Comparison of ENCODE assay signal across 21 cellular contexts in genomic region chr5:95832664-95833063, GRCh38. TPM values are rescaled to one million over a fixed set of nuclear protein-coding genes. Genes with fewer than 3 reads are reported as not detected.
DNase-seq lines count a peak whose midpoint lies in the region; ATAC-seq, FAIRE-seq and TF ChIP-seq lines count a peak whose summit lies in the region.
"Had no signal": no experiment of that assay in that cellular context is flagged by ENCODE, and none has a peak within 500 bp of the region (broad histone marks: within the 10 kb centered on the region; RNA-seq: fewer than 3 reads in every experiment).

No MANE protein-coding gene starts in this region.

- no peaks in the 10 kb centered on the region for H3K27me3 Mint-ChIP-seq in CD4-positive, alpha-beta memory T cell
- H3K27me3 Mint-ChIP-seq in mesothelial cell of epicardium (ENCODE audit: low read depth): no peaks in the 10 kb centered on the region
- H3K27me3 Mint-ChIP-seq: activated naive CD4-positive, alpha-beta T cell treated with anti-CD3 and anti-CD28 coated beads, Interleukin-2, amount 10 ng/mL, durations not matched to agents 7 days and 5 days; stimulated activated naive CD8-positive, alpha-beta T cell treated with anti-CD3 and anti-CD28 coated beads, Interleukin-15, amount 100 ng/mL, for 72 hours had no signal

- peaks cover 26 to 64% (median 48%) of the 10 kb centered on the region in 4 donors for H3K4me1 Mint-ChIP-seq in CD4-positive, alpha-beta memory T cell
- peaks cover 14% of the 10 kb centered on the region for H3K4me1 Mint-ChIP-seq in mesothelial cell of epicardium

- ATAC-seq in GM21360 (IDR thresholded peaks at IDR 0.05; ENCODE audit: unreplicated experiment): no peak
- ATAC-seq: foreskin keratinocyte; GM23338; Right ventricle myocardium inferior; stimulated activated naive CD8-positive, alpha-beta T cell treated with anti-CD3 and anti-CD28 coated beads, Interleukin-15, amount 100 ng/mL, for 72 hours had no signal

- H3K27ac ChIP-seq in CD4-positive, alpha-beta memory T cell (ENCODE audit: low read depth, low read length): no peak overlapping the region
- peak overlapping the region; percentile 99 for H3K27ac ChIP-seq in neutrophil
- H3K27ac ChIP-seq: foreskin keratinocyte, transverse colon had no signal

- no peaks in the 10 kb centered on the region for H3K27me3 ChIP-seq in CD4-positive, alpha-beta memory T cell (ENCODE audit: insufficient read depth, low read length)
- H3K27me3 ChIP-seq in bronchial epithelial cell (ENCODE audit: control insufficient read depth, insufficient read depth, low read length): no peaks in the 10 kb centered on the region
- no peaks in the 10 kb centered on the region for H3K27me3 ChIP-seq in neutrophil
- H3K27me3 ChIP-seq: foreskin keratinocyte, transverse colon had no signal

- peak overlapping the region; percentile 28 to 71 (median 53) for H3K4me3 Mint-ChIP-seq in CD4-positive, alpha-beta memory T cell
- H3K4me3 Mint-ChIP-seq in mesothelial cell of epicardium: no peak overlapping the region
- H3K4me3 Mint-ChIP-seq: GM23338 had no signal

- no peak for FAIRE-seq in bronchial epithelial cell (lab: Jason Lieb, UNC)

- DNase-seq in CD4-positive, alpha-beta memory T cell: no peak
- DNase-seq in HPDE6-E6E7 (ENCODE audit: extremely low spot score) (peak; percentile 34), bronchial epithelial cell (ENCODE audit: low read depth) (peak; percentile 89), mesothelial cell of epicardium (ENCODE audit: low spot score in 2 of 2, unreplicated experiment in 2 of 2) (no peak), H4 (ENCODE audit: low spot score) (no peak), OCI-M2 (lab: John Stamatoyannopoulos, UW; ENCODE audit: unreplicated experiment) (no peak)
- DNase-seq: activated CD4-positive, alpha-beta T cell treated with anti-CD3 and anti-CD28 coated beads for 1 hour; activated naive CD4-positive, alpha-beta T cell treated with anti-CD3 and anti-CD28 coated beads, Interleukin-2, amount 10 ng/mL, durations not matched to agents 7 days and 5 days; cerebellar nuclear complex; EL; NCI-H1105 treated with DMSO at 0.1 percent for 48 hours; retina; stimulated activated CD4-positive, alpha-beta T cell treated with anti-CD3 and anti-CD28 coated beads, Interleukin-4, amount 100 ng/mL, for 1 hour; stimulated activated naive CD8-positive, alpha-beta T cell treated with anti-CD3 and anti-CD28 coated beads, Interleukin-15, amount 100 ng/mL, for 72 hours; transverse colon had no signal

- TF ChIP-seq CTCF in bronchial epithelial cell (IDR thresholded peaks at IDR 0.05; ENCODE audit: insufficient read depth, low read length, severe bottlenecking) (no peak), neutrophil (IDR thresholded peaks at IDR 0.05) (no peak), mesothelial cell of epicardium (IDR thresholded peaks at IDR 0.05; ENCODE audit: unreplicated experiment) (no peak)

- no peak overlapping the region for H3K4me3 ChIP-seq in CD4-positive, alpha-beta memory T cell (ENCODE audit: low read length in 2 of 2)
- H3K4me3 ChIP-seq in bronchial epithelial cell (ENCODE audit: low read depth, low read length) (no peak overlapping the region), neutrophil (ENCODE audit: low read depth in 1 of 2, low read length in 1 of 2) (peak overlapping the region; percentile 37 to 76)
- H3K4me3 ChIP-seq: GM23338, smooth muscle cell, transverse colon had no signal

- no peaks in the 10 kb centered on the region for H3K9me3 Mint-ChIP-seq in CD4-positive, alpha-beta memory T cell
- H3K9me3 Mint-ChIP-seq in mesothelial cell of epicardium: no peaks in the 10 kb centered on the region
- H3K9me3 Mint-ChIP-seq: activated naive CD4-positive, alpha-beta T cell treated with anti-CD3 and anti-CD28 coated beads, Interleukin-2, amount 10 ng/mL, durations not matched to agents 7 days and 5 days; GM23338; stimulated activated naive CD8-positive, alpha-beta T cell treated with anti-CD3 and anti-CD28 coated beads, Interleukin-15, amount 100 ng/mL, for 72 hours had no signal

- CTCF ChIA-PET in CD4-positive, alpha-beta memory T cell (lab: Charles Lee; ENCODE audit: partially characterized antibody): interaction anchor here (1.1 to 2.9 kb wide), 5 partner anchors 11 to 186 kb away, joined by 4 to 17 read pairs (median 5); partner anchors contain the start of gene RFESD

- peaks cover 39% of the 10 kb centered on the region for H3K4me1 ChIP-seq in CD4-positive, alpha-beta memory T cell (ENCODE audit: insufficient read depth, low read length)
- peaks cover 72 to 81% of the 10 kb centered on the region in 2 experiments for H3K4me1 ChIP-seq in neutrophil (ENCODE audit: control insufficient read depth in 1 of 2, insufficient read depth in 1 of 2, low read depth in 1 of 2, low read length in 1 of 2)

- H3K27ac Mint-ChIP-seq in CD4-positive, alpha-beta memory T cell: peak overlapping the region in 3 of 7 donors; percentile 9 to 89 (median 46)
- no peak overlapping the region for H3K27ac Mint-ChIP-seq in mesothelial cell of epicardium
- H3K27ac Mint-ChIP-seq: activated naive CD4-positive, alpha-beta T cell treated with anti-CD3 and anti-CD28 coated beads, Interleukin-2, amount 10 ng/mL, durations not matched to agents 7 days and 5 days; GM23338; stimulated activated naive CD8-positive, alpha-beta T cell treated with anti-CD3 and anti-CD28 coated beads, Interleukin-15, amount 100 ng/mL, for 72 hours had no signal

- intact Hi-C loops in CD4-positive, alpha-beta memory T cell (cut with micrococcal nuclease): no loop called here

- no peaks in the 10 kb centered on the region for H3K9me3 ChIP-seq in CD4-positive, alpha-beta memory T cell (ENCODE audit: control insufficient read depth in 1 of 2, low read length in 2 of 2)
- H3K9me3 ChIP-seq in neutrophil: no peaks in the 10 kb centered on the region
- H3K9me3 ChIP-seq: transverse colon had no signal

- no peaks in the 10 kb centered on the region for H3K36me3 ChIP-seq in CD4-positive, alpha-beta memory T cell (ENCODE audit: insufficient read depth, low read length)
- H3K36me3 ChIP-seq in bronchial epithelial cell (ENCODE audit: control insufficient read depth, insufficient read depth, low read length) (no peaks in the 10 kb centered on the region), neutrophil (no peaks in the 10 kb centered on the region)
- H3K36me3 ChIP-seq: transverse colon had no signal

- no peaks in the 10 kb centered on the region for H3K36me3 Mint-ChIP-seq in CD4-positive, alpha-beta memory T cell
- no peaks in the 10 kb centered on the region for H3K36me3 Mint-ChIP-seq in mesothelial cell of epicardium
- H3K36me3 Mint-ChIP-seq: activated naive CD4-positive, alpha-beta T cell treated with anti-CD3 and anti-CD28 coated beads, Interleukin-2, amount 10 ng/mL, durations not matched to agents 7 days and 5 days had no signal

- POLR2A ChIA-PET in CD4-positive, alpha-beta memory T cell (lab: Charles Lee; ENCODE audit: partially characterized antibody): interaction anchor here (0.9 to 2.5 kb wide), 2 partner anchors 10 to 12 kb away, joined by 3 to 25 read pairs; partner anchors contain the start of gene GLRX

RNA-seq across cellular contexts. Expression of gene GLRX, which starts 10.1 kb away (rescaled TPM):
- total RNA-seq in CD4-positive, alpha-beta memory T cell: 10 to 100 TPM; 73.9 to 75.9 TPM
- 100 to 1,000 TPM; 203 to 207 TPM for polyA plus RNA-seq in CD4-positive, alpha-beta memory T cell
- total RNA-seq in bronchial epithelial cell (8.7 and 18.4 TPM in 2 replicates), mesothelial cell of epicardium (14.8 to 19.8 TPM (median 17.9 TPM) in 3 replicates)
- total RNA-seq in H4 (2014; rRNA removed; shearing (Covaris generic)): 27.0 and 62.0 TPM in 2 replicates

Comparison
In these comparisons a context has a peak if more than half of its experiments do, and no peak if none do; other contexts are left out.
1. DNase-seq: peak in HPDE6-E6E7 (single experiment) and bronchial epithelial cell (single experiment); none in CD4-positive, alpha-beta memory T cell (0 of 5), mesothelial cell of epicardium (0 of 2), H4 (single experiment) and OCI-M2 (single experiment).
2. H3K4me3 ChIP-seq: peak in neutrophil (2 of 2); none in CD4-positive, alpha-beta memory T cell (0 of 2) and bronchial epithelial cell (single experiment).